8 cellular contexts compared by ENCODE assay signal in the genomic region with DNA sequence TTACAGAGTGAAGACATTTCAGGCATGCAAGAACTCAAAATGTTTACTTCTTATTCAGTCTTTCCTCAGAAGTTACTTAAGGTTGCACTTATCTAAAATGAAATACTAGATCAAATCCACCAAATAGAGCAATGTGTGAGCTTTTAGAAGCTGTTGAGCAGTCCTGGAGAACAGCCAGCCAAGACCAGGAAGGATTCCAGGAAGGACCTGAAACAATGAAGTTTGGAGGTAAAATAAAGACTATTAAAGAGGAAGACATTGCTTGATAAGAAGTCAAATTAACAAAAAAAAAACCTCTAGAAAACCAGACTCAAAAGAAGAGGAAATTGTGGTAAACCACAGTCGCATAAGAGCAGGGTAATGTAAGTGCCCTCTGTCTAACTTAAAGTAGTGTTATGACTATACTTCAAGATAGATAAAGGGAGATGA.
DNase-seq lines count a peak whose midpoint lies in the region; ATAC-seq and TF ChIP-seq lines count a peak whose summit lies in the region.

No MANE protein-coding gene starts in this region.

- TF ChIP-seq EP300 in SK-N-SH (IDR thresholded peaks at IDR 0.05; ENCODE audit: borderline replicate concordance in 1 of 2, low read depth in 1 of 2, low read length in 1 of 2), result peak in 1 of 2 experiments; percentile 66; a peak in 1 of 4 replicates

- H3K4me2 ChIP-seq in SK-N-SH, result peak overlapping the region; percentile 64; the same call in 1 of the 2 replicates
- no peak overlapping the region for H3K4me2 ChIP-seq in mesenchymal stem cell (ENCODE audit: low read length, poor library complexity, severe bottlenecking)

- no peak overlapping the region for H3K18ac ChIP-seq in mesenchymal stem cell (ENCODE audit: low read depth in 1 of 2, low read length in 2 of 2)

- H3K27me3 ChIP-seq in SK-N-SH (ENCODE audit: insufficient read depth) (no peaks in the 10 kb centered on the region), mesenchymal stem cell (ENCODE audit: control insufficient read depth in 1 of 2, insufficient read depth in 1 of 2, low read length in 2 of 2) (no peaks in the 10 kb centered on the region)

- no peak overlapping the region for H3K23ac ChIP-seq in mesenchymal stem cell (ENCODE audit: low read length in 2 of 2)

- no peak overlapping the region for H3K4ac ChIP-seq in mesenchymal stem cell (ENCODE audit: low read depth in 1 of 2, low read length in 2 of 2)

- H3K9ac ChIP-seq in SK-N-SH, result no peak overlapping the region
- H3K9ac ChIP-seq in mesenchymal stem cell (ENCODE audit: low read length), result no peak overlapping the region

- H2AFZ ChIP-seq in SK-N-SH (ENCODE audit: low read depth) (no peak overlapping the region), mesenchymal stem cell (ENCODE audit: low read depth, low read length) (no peak overlapping the region)

- ATAC-seq in GM18861 (IDR thresholded peaks at IDR 0.05; ENCODE audit: unreplicated experiment) (peak; percentile 98), HG02973 (IDR thresholded peaks at IDR 0.05; ENCODE audit: unreplicated experiment) (peak; percentile 94)

- POLR2A ChIA-PET in SK-N-SH (lab: Yijun Ruan, JAX), result no interaction called here

- no peak for TF ChIP-seq CTCF in SK-N-SH (IDR thresholded peaks at IDR 0.05)

- H3K36me3 ChIP-seq in SK-N-SH (replicated peaks in 1 of 2; ENCODE audit: control insufficient read depth in 1 of 2, insufficient read depth in 2 of 2, low read length in 1 of 2) (no peaks in the 10 kb centered on the region), mesenchymal stem cell (ENCODE audit: control insufficient read depth in 1 of 2, insufficient read depth in 2 of 2, low read depth in 1 of 2, low read length in 2 of 2) (no peaks in the 10 kb centered on the region)

- DNase-seq in SK-N-SH (no peak), mesenchymal stem cell (peak; percentile 81), NCI-H510A (lab: John Stamatoyannopoulos, UW) (no peak), NCI-H187 treated with DMSO at 0.1 percent for 48 hours (lab: John Stamatoyannopoulos, UW) (no peak), NCI-H748 treated with DMSO at 0.1 percent for 48 hours (lab: John Stamatoyannopoulos, UW) (no peak)
- no peak for DNase-seq in stimulated activated CD4-positive, alpha-beta T cell treated with anti-CD3 and anti-CD28 coated beads, Interleukin-2, amount 100 ng/mL, for 24 hours

- no peak overlapping the region for H2BK12ac ChIP-seq in mesenchymal stem cell (ENCODE audit: low read length in 2 of 2)

- no peaks in the 10 kb centered on the region for H4K20me1 ChIP-seq in SK-N-SH (ENCODE audit: insufficient read depth)

- H3K79me1 ChIP-seq in mesenchymal stem cell (replicated peaks; ENCODE audit: low read length, poor library complexity, severe bottlenecking), result no peaks in the 10 kb centered on the region

- H3K27ac ChIP-seq in SK-N-SH (ENCODE audit: low read depth in 2 of 2, low read length in 1 of 2) (peak overlapping the region; percentile 25 to 40; a peak in 2 of 4 replicates), mesenchymal stem cell (ENCODE audit: low read length, poor library complexity, severe bottlenecking) (no peak overlapping the region)

- H3K9me3 ChIP-seq in SK-N-SH, result no peaks in the 10 kb centered on the region
- H3K9me3 ChIP-seq in mesenchymal stem cell (ENCODE audit: control insufficient read depth, low read length), result no peaks in the 10 kb centered on the region

- no peak overlapping the region for H2BK5ac ChIP-seq in mesenchymal stem cell (ENCODE audit: low read depth, low read length, poor library complexity, severe bottlenecking)

- H2AK5ac ChIP-seq in mesenchymal stem cell (ENCODE audit: low read length, severe bottlenecking), result no peak overlapping the region

- no peaks in the 10 kb centered on the region for H3K9me2 ChIP-seq in SK-N-SH

- no peaks in the 10 kb centered on the region for H3K79me2 ChIP-seq in SK-N-SH (ENCODE audit: insufficient read depth)

- H4K91ac ChIP-seq in mesenchymal stem cell (ENCODE audit: low read length), result no peak overlapping the region

- H2BK15ac ChIP-seq in mesenchymal stem cell (ENCODE audit: low read depth, poor library complexity, severe bottlenecking), result no peak overlapping the region

- CTCF ChIA-PET in SK-N-SH (lab: Yijun Ruan, JAX), result no interaction called here

- TF ChIP-seq RAD21 in SK-N-SH (IDR thresholded peaks at IDR 0.05; ENCODE audit: low read length), result no peak

- no peak overlapping the region for H4K8ac ChIP-seq in mesenchymal stem cell (ENCODE audit: low read length)

- H3K4me1 ChIP-seq in SK-N-SH (ENCODE audit: control insufficient read depth in 1 of 2, insufficient read depth in 2 of 2, low read depth in 1 of 2, low read length in 1 of 2) (peaks cover 5 to 24% of the 10 kb centered on the region in 2 experiments; a peak in 3 of 4 replicates), mesenchymal stem cell (ENCODE audit: control insufficient read depth, insufficient read depth, low read depth, low read length) (no peaks in the 10 kb centered on the region)

- no peak overlapping the region for H2BK120ac ChIP-seq in mesenchymal stem cell (ENCODE audit: low read depth, low read length)

- H3K14ac ChIP-seq in mesenchymal stem cell (ENCODE audit: low read length in 2 of 2), result no peak overlapping the region

- H3K4me3 ChIP-seq in SK-N-SH (ENCODE audit: low read depth in 2 of 2, low read length in 1 of 2) (no peak overlapping the region), mesenchymal stem cell (ENCODE audit: insufficient read depth in 1 of 2, low read depth in 1 of 2, low read length in 2 of 2) (no peak overlapping the region)

- peaks cover 5% of the 10 kb centered on the region for H3F3A ChIP-seq in SK-N-SH (replicated peaks; ENCODE audit: insufficient read depth)

- 18% methylated on average over 1 of the region's 1 CpG for WGBS in SK-N-SH (ENCODE audit: low lambda C conversion rate)
- no CpG with 5 or more reads among the region's 1 CpG for WGBS in mesenchymal stem cell

TF ChIP-seq in SK-N-SH, 30 proteins besides CTCF, POLR2A, EP300 and RAD21 (continues in another document):
- TF ChIP-seq RCOR1 (IDR thresholded peaks at IDR 0.05; ENCODE audit: low read length) (no peak), NRF1 (IDR thresholded peaks at IDR 0.05; ENCODE audit: low read depth, low read length) (no peak), RFX5 (IDR thresholded peaks at IDR 0.05; ENCODE audit: low read length) (no peak), POLR2AphosphoS5 (IDR thresholded peaks at IDR 0.05; ENCODE audit: low read depth, low read length) (peak; percentile 49; the same call in 1 of the 2 replicates), TCF12 (IDR thresholded peaks at IDR 0.05) (peak; percentile 92), YY1 (IDR thresholded peaks at IDR 0.05; ENCODE audit: low read depth) (no peak), FOXJ3 (CRISPR knock-in tag; IDR thresholded peaks at IDR 0.05) (no peak), PBX3 (IDR thresholded peaks at IDR 0.05) (peak; percentile 85), USF1 (IDR thresholded peaks at IDR 0.05; ENCODE audit: borderline replicate concordance, low read depth) (no peak), SMC3 (IDR thresholded peaks at IDR 0.05; ENCODE audit: low read depth, low read length) (no peak), FOSL2 (IDR thresholded peaks at IDR 0.05; ENCODE audit: borderline replicate concordance, low read depth) (no peak), JUND (IDR thresholded peaks at IDR 0.05) (peak; percentile 60), GATA2 (CRISPR knock-in tag; IDR thresholded peaks at IDR 0.05) (no peak), TEAD4 (IDR thresholded peaks at IDR 0.05; ENCODE audit: borderline replicate concordance, insufficient read depth) (peak; percentile 63; the same call in 1 of the 2 replicates), CHD2 (IDR thresholded peaks at IDR 0.05; ENCODE audit: low read length, partially characterized antibody) (no peak), SIN3A (IDR thresholded peaks at IDR 0.05; ENCODE audit: borderline replicate concordance, low read depth, low read length) (0 out of 2 replicates have a peak, but pooled peaks have one; percentile 35), GABPA (IDR thresholded peaks at IDR 0.05; ENCODE audit: low read depth) (no peak)
- TF ChIP-seq, protein P1, sequence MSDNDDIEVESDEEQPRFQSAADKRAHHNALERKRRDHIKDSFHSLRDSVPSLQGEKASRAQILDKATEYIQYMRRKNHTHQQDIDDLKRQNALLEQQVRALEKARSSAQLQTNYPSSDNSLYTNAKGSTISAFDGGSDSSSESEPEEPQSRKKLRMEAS (IDR thresholded peaks at IDR 0.05; ENCODE audit: low read depth), result no peak
- TF ChIP-seq, protein P2, sequence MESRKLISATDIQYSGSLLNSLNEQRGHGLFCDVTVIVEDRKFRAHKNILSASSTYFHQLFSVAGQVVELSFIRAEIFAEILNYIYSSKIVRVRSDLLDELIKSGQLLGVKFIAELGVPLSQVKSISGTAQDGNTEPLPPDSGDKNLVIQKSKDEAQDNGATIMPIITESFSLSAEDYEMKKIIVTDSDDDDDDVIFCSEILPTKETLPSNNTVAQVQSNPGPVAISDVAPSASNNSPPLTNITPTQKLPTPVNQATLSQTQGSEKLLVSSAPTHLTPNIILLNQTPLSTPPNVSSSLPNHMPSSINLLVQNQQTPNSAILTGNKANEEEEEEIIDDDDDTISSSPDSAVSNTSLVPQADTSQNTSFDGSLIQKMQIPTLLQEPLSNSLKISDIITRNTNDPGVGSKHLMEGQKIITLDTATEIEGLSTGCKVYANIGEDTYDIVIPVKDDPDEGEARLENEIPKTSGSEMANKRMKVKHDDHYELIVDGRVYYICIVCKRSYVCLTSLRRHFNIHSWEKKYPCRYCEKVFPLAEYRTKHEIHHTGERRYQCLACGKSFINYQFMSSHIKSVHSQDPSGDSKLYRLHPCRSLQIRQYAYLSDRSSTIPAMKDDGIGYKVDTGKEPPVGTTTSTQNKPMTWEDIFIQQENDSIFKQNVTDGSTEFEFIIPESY (IDR thresholded peaks at IDR 0.05; ENCODE audit: borderline replicate concordance, low read depth), result 0 out of 2 replicates have a peak, but pooled peaks have one; percentile 49
